In genomic region chr12:15858348-15858747, GRCh38 we compare ENCODE assay signal across 1 cellular context.
TF ChIP-seq lines count a peak whose summit lies in the region.

No MANE protein-coding gene starts in this region.

TF ChIP-seq in H1, 55 proteins besides CTCF, POLR2A, EP300 and RAD21 (continued from another document):
- TF ChIP-seq EZH2 (IDR thresholded peaks at IDR 0.05; ENCODE audit: low read depth, low read length, severe bottlenecking) = no peak
- TF ChIP-seq TEAD4 (IDR thresholded peaks at IDR 0.05; ENCODE audit: low read depth, low read length) = no peak
- no peak for TF ChIP-seq TAF7 (optimal IDR thresholded peaks at IDR 0.05; ENCODE audit: borderline replicate concordance, low read depth, low read length)
- no peak for TF ChIP-seq SP1 (IDR thresholded peaks at IDR 0.05; ENCODE audit: low read depth, low read length)
- TF ChIP-seq TAF1 (IDR thresholded peaks at IDR 0.05; ENCODE audit: low read depth, low read length) = no peak
- no peak for TF ChIP-seq CTBP2 (IDR thresholded peaks at IDR 0.05; ENCODE audit: borderline replicate concordance, insufficient read depth, insufficient read length, low read length)
- no peak for TF ChIP-seq ASH2L (IDR thresholded peaks at IDR 0.05; ENCODE audit: low read length)
- TF ChIP-seq NRF1 (IDR thresholded peaks at IDR 0.05; ENCODE audit: low read depth, low read length) = no peak
- TF ChIP-seq CBX8 (IDR thresholded peaks at IDR 0.05; ENCODE audit: borderline replicate concordance, low read depth, low read length) = no peak
- no peak for TF ChIP-seq POLR2AphosphoS5 (IDR thresholded peaks at IDR 0.05; ENCODE audit: low read depth, low read length)
- TF ChIP-seq CHD1 (IDR thresholded peaks at IDR 0.05; ENCODE audit: low read depth, low read length) = no peak
- TF ChIP-seq SIRT6 (IDR thresholded peaks at IDR 0.05; ENCODE audit: low read length) = no peak
- TF ChIP-seq POU5F1 (IDR thresholded peaks at IDR 0.05; ENCODE audit: low read depth, low read length) = no peak
- TF ChIP-seq SUZ12 (IDR thresholded peaks at IDR 0.05; ENCODE audit: low read length) = no peak
TF ChIP-seq in H1: peak in this region for 0.
